In genomic region chr6:31579119-31579505, GRCh38 we compare ENCODE assay signal across 20 cellular contexts. TPM values are rescaled to one million over a fixed set of nuclear protein-coding genes. Genes with fewer than 3 reads are reported as not detected.
DNase-seq lines count a peak whose midpoint lies in the region; ATAC-seq and TF ChIP-seq lines count a peak whose summit lies in the region.
"Had no signal": no experiment of that assay in that cellular context is flagged by ENCODE, and none has a peak within 500 bp of the region (broad histone marks: within the 10 kb centered on the region; RNA-seq: fewer than 3 reads in every experiment).

No MANE protein-coding gene starts in this region.

- H3K9me3 Mint-ChIP-seq in T-helper 2 cell treated with Interferon-gamma antibody and Interleukin-4, amounts not matched to agents 5 μg/mL and 100 μg/mL, for 36 hours: no peaks in the 10 kb centered on the region
- H3K9me3 Mint-ChIP-seq in activated naive CD4-positive, alpha-beta T cell treated with anti-CD3 and anti-CD28 coated beads, Interleukin-2, amount 50 U/mL, for 24 hours: no peaks in the 10 kb centered on the region
- no peaks in the 10 kb centered on the region for H3K9me3 Mint-ChIP-seq in natural killer cell treated with Interleukin-12 subunit alpha and Interleukin-12 subunit beta and Interleukin-15 and Interleukin-18, amount 100 ng/mL, for 72 hours
- H3K9me3 Mint-ChIP-seq: WTC11 had no signal

- H3K27me3 ChIP-seq in OCI-LY3 (ENCODE audit: low read depth, low read length) (no peaks in the 10 kb centered on the region), A673 (replicated peaks; ENCODE audit: insufficient read depth, low read depth, low read length, poor library complexity) (no peaks in the 10 kb centered on the region)
- H3K27me3 ChIP-seq: colonic mucosa, upper lobe of left lung had no signal

- H3K4me1 Mint-ChIP-seq in T-helper 2 cell treated with Interferon-gamma antibody and Interleukin-4, amounts not matched to agents 5 μg/mL and 100 μg/mL, for 36 hours (ENCODE audit: low read depth): peaks cover 73% of the 10 kb centered on the region
- H3K4me1 Mint-ChIP-seq in activated naive CD4-positive, alpha-beta T cell treated with anti-CD3 and anti-CD28 coated beads, Interleukin-2, amount 50 U/mL, for 24 hours: peaks cover 77% of the 10 kb centered on the region
- H3K4me1 Mint-ChIP-seq in natural killer cell treated with Interleukin-12 subunit alpha and Interleukin-12 subunit beta and Interleukin-15 and Interleukin-18, amount 100 ng/mL, for 72 hours (ENCODE audit: low read depth in 2 of 2): peaks cover 69 to 78% of the 10 kb centered on the region in 2 donors

- no peak for ATAC-seq in natural killer cell treated with Interleukin-12 subunit alpha and Interleukin-12 subunit beta and Interleukin-15 and Interleukin-18, amount 100 ng/mL, for 72 hours
- ATAC-seq in GM21390 (IDR thresholded peaks at IDR 0.05; ENCODE audit: unreplicated experiment) (no peak), GM19467 (IDR thresholded peaks at IDR 0.05; ENCODE audit: unreplicated experiment) (no peak)
- ATAC-seq: right cardiac atrium had no signal

- H3K27me3 Mint-ChIP-seq in T-helper 2 cell treated with Interferon-gamma antibody and Interleukin-4, amounts not matched to agents 5 μg/mL and 100 μg/mL, for 36 hours (ENCODE audit: low read depth): no peaks in the 10 kb centered on the region
- H3K27me3 Mint-ChIP-seq in activated naive CD4-positive, alpha-beta T cell treated with anti-CD3 and anti-CD28 coated beads, Interleukin-2, amount 50 U/mL, for 24 hours: no peaks in the 10 kb centered on the region
- H3K27me3 Mint-ChIP-seq in natural killer cell treated with Interleukin-12 subunit alpha and Interleukin-12 subunit beta and Interleukin-15 and Interleukin-18, amount 100 ng/mL, for 72 hours: no peaks in the 10 kb centered on the region

- H3K36me3 Mint-ChIP-seq in T-helper 2 cell treated with Interferon-gamma antibody and Interleukin-4, amounts not matched to agents 5 μg/mL and 100 μg/mL, for 36 hours (ENCODE audit: low read depth): peaks cover 69% of the 10 kb centered on the region
- H3K36me3 Mint-ChIP-seq in activated naive CD4-positive, alpha-beta T cell treated with anti-CD3 and anti-CD28 coated beads, Interleukin-2, amount 50 U/mL, for 24 hours: peaks cover 37% of the 10 kb centered on the region
- peaks cover 26% of the 10 kb centered on the region for H3K36me3 Mint-ChIP-seq in natural killer cell treated with Interleukin-12 subunit alpha and Interleukin-12 subunit beta and Interleukin-15 and Interleukin-18, amount 100 ng/mL, for 72 hours
- H3K36me3 Mint-ChIP-seq: WTC11 had no signal

- peak overlapping the region; percentile 91 for H3K27ac Mint-ChIP-seq in T-helper 2 cell treated with Interferon-gamma antibody and Interleukin-4, amounts not matched to agents 5 μg/mL and 100 μg/mL, for 36 hours
- H3K27ac Mint-ChIP-seq in activated naive CD4-positive, alpha-beta T cell treated with anti-CD3 and anti-CD28 coated beads, Interleukin-2, amount 50 U/mL, for 24 hours: peak overlapping the region; percentile 83
- peak overlapping the region; percentile 88 to 92 for H3K27ac Mint-ChIP-seq in natural killer cell treated with Interleukin-12 subunit alpha and Interleukin-12 subunit beta and Interleukin-15 and Interleukin-18, amount 100 ng/mL, for 72 hours

- intact Hi-C loops in A673 (cut with micrococcal nuclease; ENCODE audit: unreplicated experiment): no loop called here

- H3K36me3 ChIP-seq in OCI-LY3 (replicated peaks; ENCODE audit: low read depth, low read length) (peaks cover 46% of the 10 kb centered on the region), A673 (ENCODE audit: insufficient read depth, low read length, poor library complexity, severe bottlenecking) (no peaks in the 10 kb centered on the region)
- H3K36me3 ChIP-seq: colonic mucosa, HAP-1, upper lobe of left lung had no signal

- TF ChIP-seq CTCF in OCI-LY3 (IDR thresholded peaks at IDR 0.05; ENCODE audit: low read depth, low read length) (no peak), A673 (conservative IDR thresholded peaks at IDR 0.05; ENCODE audit: low read depth, low read length) (no peak)

- H3K4me2 ChIP-seq in OCI-LY3 (ENCODE audit: low read length): peak overlapping the region; percentile 100
- H3K4me2 ChIP-seq: PC-9 had no signal

- H4K20me1 ChIP-seq in OCI-LY3 (ENCODE audit: insufficient read depth, low read length): peaks cover 26% of the 10 kb centered on the region

- H3K79me2 ChIP-seq in OCI-LY3 (ENCODE audit: low read length): peaks cover 94% of the 10 kb centered on the region

- peak overlapping the region; percentile 94; the same call in 1 of the 2 replicates for H3K9ac ChIP-seq in OCI-LY3 (ENCODE audit: low read length)

- H3K4me3 Mint-ChIP-seq in T-helper 2 cell treated with Interferon-gamma antibody and Interleukin-4, amounts not matched to agents 5 μg/mL and 100 μg/mL, for 36 hours: peak overlapping the region; percentile 95
- peak overlapping the region; percentile 93 for H3K4me3 Mint-ChIP-seq in activated naive CD4-positive, alpha-beta T cell treated with anti-CD3 and anti-CD28 coated beads, Interleukin-2, amount 50 U/mL, for 24 hours
- H3K4me3 Mint-ChIP-seq in natural killer cell treated with Interleukin-12 subunit alpha and Interleukin-12 subunit beta and Interleukin-15 and Interleukin-18, amount 100 ng/mL, for 72 hours: peak overlapping the region; percentile 100
- H3K4me3 Mint-ChIP-seq: WTC11 had no signal

- no TSS peak for BruUV-seq in A673 (replicated peaks; lab: Mats Ljungman, UMichigan)

- CTCF ChIA-PET in A673 (lab: Charles Lee): no interaction called here

- no peak overlapping the region for H2AFZ ChIP-seq in OCI-LY3 (ENCODE audit: low read depth, low read length)
- H2AFZ ChIP-seq: PC-9 had no signal

- POLR2A ChIA-PET in A673 (lab: Charles Lee; ENCODE audit: low non-redundant PET): no interaction called here

- DNase-seq in T-helper 2 cell treated with Interferon-gamma antibody and Interleukin-4, amounts not matched to agents 5 μg/mL and 100 μg/mL, for 36 hours (ENCODE audit: low spot score): no peak
- DNase-seq in T-helper 2 cell (no peak), A673 (ENCODE audit: low spot score) (no peak)
- DNase-seq in natural killer cell treated with Interleukin-12 subunit alpha and Interleukin-12 subunit beta and Interleukin-15 and Interleukin-18, amount 100 ng/mL, for 72 hours (ENCODE audit: low spot score): no peak
- DNase-seq: colonic mucosa, erythroblast, MM.1S, NCI-H2081, NCI-H526, nucleus accumbens, right cardiac atrium, upper lobe of left lung had no signal

- H3K27ac ChIP-seq in OCI-LY3 (ENCODE audit: low read length): peak overlapping the region; percentile 100
- no peak overlapping the region for H3K27ac ChIP-seq in A673 (ENCODE audit: low read depth, low read length, poor library complexity, severe bottlenecking)
- H3K27ac ChIP-seq: colonic mucosa, PC-9 had no signal

- H3K4me1 ChIP-seq in OCI-LY3 (ENCODE audit: low read length): peaks cover 44% of the 10 kb centered on the region
- H3K4me1 ChIP-seq in A673 (ENCODE audit: insufficient read depth, low read length, poor library complexity, severe bottlenecking): peaks cover 5% of the 10 kb centered on the region

- H3K9me3 ChIP-seq in OCI-LY3 (ENCODE audit: insufficient read depth, low read length) (no peaks in the 10 kb centered on the region), A673 (ENCODE audit: low read depth, low read length, poor library complexity, severe bottlenecking) (no peaks in the 10 kb centered on the region)
- H3K9me3 ChIP-seq: colonic mucosa, HAP-1, upper lobe of left lung had no signal

- H3K4me3 ChIP-seq in OCI-LY3 (ENCODE audit: low read length) (peak overlapping the region; percentile 98), A673 (ENCODE audit: low read depth, low read length, poor library complexity, severe bottlenecking) (no peak overlapping the region)
- H3K4me3 ChIP-seq: colonic mucosa, HAP-1, PC-9, upper lobe of left lung had no signal

RNA-seq across cellular contexts. Expression of gene LTB, which starts 3.1 kb away (rescaled TPM):
- 100 to 1,000 TPM; 110 to 153 TPM for total RNA-seq in natural killer cell treated with Interleukin-12 subunit alpha and Interleukin-12 subunit beta and Interleukin-15 and Interleukin-18, amount 100 ng/mL, for 72 hours
- not detected in 2 replicates for total RNA-seq in A673 (2021)
- total RNA-seq: A172, PC-9 had no signal

RNA-seq across cellular contexts. Expression of gene TNF, which starts 3.7 kb away (rescaled TPM):
- total RNA-seq in natural killer cell treated with Interleukin-12 subunit alpha and Interleukin-12 subunit beta and Interleukin-15 and Interleukin-18, amount 100 ng/mL, for 72 hours: 100 to 1,000 TPM; 320 to 420 TPM
- total RNA-seq in A673 (2021): 0.17 and 0.42 TPM in 2 replicates
- total RNA-seq: A172, PC-9 had no signal

RNA-seq across cellular contexts. Expression of gene LST1, which starts 7.0 kb away (rescaled TPM):
- total RNA-seq in natural killer cell treated with Interleukin-12 subunit alpha and Interleukin-12 subunit beta and Interleukin-15 and Interleukin-18, amount 100 ng/mL, for 72 hours: 10 to 100 TPM; 15.5 to 34.6 TPM
- not detected in 2 replicates for total RNA-seq in A673 (2021)
- total RNA-seq: A172 had no signal

RNA-seq across cellular contexts. Expression of gene LTA, which starts 7.0 kb away (rescaled TPM):
- 1,000 to 10,000 TPM; 1,187 to 3,727 TPM for total RNA-seq in natural killer cell treated with Interleukin-12 subunit alpha and Interleukin-12 subunit beta and Interleukin-15 and Interleukin-18, amount 100 ng/mL, for 72 hours
- total RNA-seq in A673 (2021): not detected in 2 replicates
- total RNA-seq: A172, PC-9, right cardiac atrium had no signal

RNA-seq across cellular contexts. Expression of gene NCR3, which starts 13.7 kb away (rescaled TPM):
- total RNA-seq in natural killer cell treated with Interleukin-12 subunit alpha and Interleukin-12 subunit beta and Interleukin-15 and Interleukin-18, amount 100 ng/mL, for 72 hours: 10 to 100 TPM; 65.5 to 91.6 TPM
- total RNA-seq in A673 (2021): not detected in 2 replicates
- total RNA-seq: A172, PC-9, WTC11 had no signal

Comparison
In these comparisons a context has a peak if more than half of its experiments do, and no peak if none do; other contexts are left out.
1. RNA of gene LTB, which starts 3.1 kb away (total RNA-seq): 110 to 153 TPM in natural killer cell treated with Interleukin-12 subunit alpha and Interleukin-12 subunit beta and Interleukin-15 and Interleukin-18, amount 100 ng/mL, for 72 hours; not detected in A673; every median in the first group is over 10 times any median in the second.
2. RNA of gene TNF, which starts 3.7 kb away (total RNA-seq): 320 to 420 TPM in natural killer cell treated with Interleukin-12 subunit alpha and Interleukin-12 subunit beta and Interleukin-15 and Interleukin-18, amount 100 ng/mL, for 72 hours; 0.17 to 0.42 TPM in A673; every median in the first group is over 100 times any median in the second.
3. RNA of gene LST1, which starts 7.0 kb away (total RNA-seq): 15.5 to 34.6 TPM in natural killer cell treated with Interleukin-12 subunit alpha and Interleukin-12 subunit beta and Interleukin-15 and Interleukin-18, amount 100 ng/mL, for 72 hours; not detected in A673; every median in the first group is over 10 times any median in the second.
4. Peak in every context shown above with its lines, with median percentiles within 50 percentile points of each other: H3K27ac Mint-ChIP-seq and H3K4me3 Mint-ChIP-seq.